11 cellular contexts compared by ENCODE assay signal in the genomic region with DNA sequence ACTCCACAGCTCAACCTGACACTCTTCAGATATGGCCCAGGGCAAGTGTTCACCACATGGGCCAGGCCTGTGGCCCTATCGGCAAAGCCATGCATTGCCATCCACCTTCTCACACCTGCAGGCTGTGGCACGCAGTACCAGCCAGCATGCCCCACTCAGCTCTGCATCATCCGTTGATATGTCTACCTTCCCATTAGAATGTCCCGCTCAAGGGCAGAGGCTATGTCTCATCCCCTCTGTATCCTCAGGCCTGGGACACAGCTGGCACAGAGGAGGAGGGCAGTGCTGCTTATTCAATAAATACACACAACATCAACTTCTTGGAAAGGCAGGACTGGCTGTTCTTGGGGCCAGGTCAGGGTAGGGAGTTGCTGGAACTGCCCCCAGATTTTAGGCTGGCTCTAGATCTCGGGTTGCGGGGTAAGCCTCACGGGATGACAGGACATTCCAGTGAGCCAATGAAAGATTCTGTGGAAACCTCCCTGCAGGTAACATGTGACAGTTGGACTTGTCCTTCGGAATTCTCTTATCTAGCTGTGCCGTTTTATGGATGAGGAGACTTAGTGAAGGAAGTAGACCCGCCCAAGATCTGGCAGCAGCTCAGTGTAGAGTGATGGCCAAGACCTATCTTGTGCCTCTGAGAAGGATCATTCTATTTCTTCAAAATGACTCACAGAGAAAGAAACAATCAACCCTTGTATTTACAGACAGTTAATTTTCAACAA. TPM values are rescaled to one million over a fixed set of nuclear protein-coding genes. Genes with fewer than 3 reads are reported as not detected.
DNase-seq lines count a peak whose midpoint lies in the region; ATAC-seq, FAIRE-seq and TF ChIP-seq lines count a peak whose summit lies in the region.
"Had no signal": no experiment of that assay in that cellular context is flagged by ENCODE, and none has a peak within 500 bp of the region (broad histone marks: within the 10 kb centered on the region; RNA-seq: fewer than 3 reads in every experiment).

No MANE protein-coding gene starts in this region.

- H3K4me1 ChIP-seq in sigmoid colon = peaks cover 0 to 23% (median 15%) of the 10 kb centered on the region in 4 donors

- no peak for TF ChIP-seq CTCF in sigmoid colon (IDR thresholded peaks at IDR 0.05)

- 27 to 76% methylated on average over 10 of the region's 10 CpGs for WGBS in sigmoid colon, 2 donors

- H3K4me3 Mint-ChIP-seq in T-helper 17 cell = no peak overlapping the region
- H3K4me3 Mint-ChIP-seq: type B pancreatic cell had no signal

- no peak for TF ChIP-seq EP300 in sigmoid colon (IDR thresholded peaks at IDR 0.05)

- peak overlapping the region in 2 of 4 donors; percentile 9 to 29 for H3K27ac ChIP-seq in sigmoid colon

- H3K27me3 ChIP-seq in sigmoid colon = peaks cover 0 to 3% (median 0%) of the 10 kb centered on the region in 3 donors

- ATAC-seq in T-helper 17 cell (no peak), GM19397 (IDR thresholded peaks at IDR 0.05; ENCODE audit: unreplicated experiment) (no peak), GM21786 (IDR thresholded peaks at IDR 0.05; ENCODE audit: unreplicated experiment) (no peak)
- ATAC-seq: left lobe of liver had no signal

- H3K36me3 ChIP-seq in sigmoid colon = no peaks in the 10 kb centered on the region

- H3K4me1 Mint-ChIP-seq in T-helper 17 cell = peaks cover 45% of the 10 kb centered on the region

- peak; percentile 23 for FAIRE-seq in GM12891 (lab: Jason Lieb, UNC)

- no peaks in the 10 kb centered on the region for H3K9me3 ChIP-seq in T-helper 17 cell (ENCODE audit: control insufficient read depth, low read length, poor library complexity, severe bottlenecking)
- no peaks in the 10 kb centered on the region for H3K9me3 ChIP-seq in sigmoid colon

- no peak overlapping the region for H3K4me3 ChIP-seq in sigmoid colon

- TF ChIP-seq POLR2A in GM12891 (IDR thresholded peaks at IDR 0.05; ENCODE audit: low read depth, low read length) = no peak
- no peak for TF ChIP-seq POLR2A in sigmoid colon (IDR thresholded peaks at IDR 0.05)

- no peaks in the 10 kb centered on the region for H3K36me3 Mint-ChIP-seq in T-helper 17 cell (ENCODE audit: low read depth)
- H3K36me3 Mint-ChIP-seq: type B pancreatic cell had no signal

- DNase-seq in GM12891 (ENCODE audit: insufficient read length, low spot score) = no peak
- no peak for DNase-seq in T-helper 17 cell
- DNase-seq in globus pallidus (ENCODE audit: low spot score) = peak; percentile 63
- peak; percentile 70 for DNase-seq in renal cortical epithelial cell (ENCODE audit: low read depth)
- no peak for DNase-seq in sigmoid colon
- no peak for DNase-seq in DMS114 treated with DMSO at 0.1 percent for 48 hours (lab: John Stamatoyannopoulos, UW; ENCODE audit: unreplicated experiment)
- DNase-seq: NCI-H1105 had no signal

- H3K27ac Mint-ChIP-seq in T-helper 17 cell = peak overlapping the region; percentile 85
- H3K27ac Mint-ChIP-seq: type B pancreatic cell had no signal

- H3K27me3 Mint-ChIP-seq in T-helper 17 cell = no peaks in the 10 kb centered on the region

- intact Hi-C loops in sigmoid colon (cut with DNase I) = no loop called here

TF ChIP-seq in GM12891, 5 proteins besides CTCF, POLR2A, EP300 and RAD21:
- TF ChIP-seq TAF1 (IDR thresholded peaks at IDR 0.05; ENCODE audit: low read depth, low read length) = no peak
- TF ChIP-seq PAX5 (IDR thresholded peaks at IDR 0.05; ENCODE audit: insufficient read depth, low read length, severe bottlenecking) = no peak
- no peak for TF ChIP-seq POU2F2 (IDR thresholded peaks at IDR 0.05; ENCODE audit: low read depth, low read length)
- TF ChIP-seq POLR2AphosphoS5 (IDR thresholded peaks at IDR 0.05; ENCODE audit: low read depth, low read length) = no peak
- no peak for TF ChIP-seq SPI1 (IDR thresholded peaks at IDR 0.05; ENCODE audit: low read depth, low read length)

RNA-seq across cellular contexts. Expression of gene SYNE3, which starts 25.6 kb away (rescaled TPM):
- 2.6 TPM for polyA plus RNA-seq in GM12891 (2012; ENCODE audit: low read depth, missing spikeins)
- 10 to 100 TPM; 59.6 to 64.8 TPM for total RNA-seq in T-helper 17 cell
- 0.15 and 0.17 TPM in 2 replicates for total RNA-seq in renal cortical epithelial cell
- 10 to 100 TPM in 2 of 4 donors, 1 to 10 TPM in 2; 5.6 to 11.8 (median 9.9) TPM for total RNA-seq in sigmoid colon
- 1 to 10 TPM in 2 of 3 donors, under 1 TPM in 1; 0.69 to 6.3 (median 1.8) TPM for polyA plus RNA-seq in sigmoid colon

RNA-seq across cellular contexts. Expression of gene GLRX5, which starts 44.0 kb away (rescaled TPM):
- polyA plus RNA-seq in GM12891 (2012; ENCODE audit: low read depth, missing spikeins) = 35.0 TPM
- total RNA-seq in T-helper 17 cell (10 to 100 TPM; 14.8 to 17.7 TPM), renal cortical epithelial cell (35.4 and 44.1 TPM in 2 replicates), sigmoid colon (10 to 100 TPM; 30.5 to 61.4 (median 44.3) TPM)
- 10 to 100 TPM; 45.7 to 97.1 (median 76.9) TPM for polyA plus RNA-seq in sigmoid colon

Comparison
In these comparisons a context has a peak if more than half of its experiments do, and no peak if none do; other contexts are left out.
1. DNase-seq: peak in globus pallidus (single experiment) and renal cortical epithelial cell (single experiment); none in GM12891 (single experiment), T-helper 17 cell (0 of 3), sigmoid colon (single experiment) and DMS114 treated with DMSO at 0.1 percent for 48 hours (single experiment).
2. RNA of gene SYNE3, which starts 25.6 kb away (total RNA-seq): 59.6 to 64.8 TPM in T-helper 17 cell; 5.6 to 11.8 TPM in sigmoid colon and 0.15 to 0.17 TPM in renal cortical epithelial cell; every median in the first group is over 4 times any median in the second.